In the genomic region with DNA sequence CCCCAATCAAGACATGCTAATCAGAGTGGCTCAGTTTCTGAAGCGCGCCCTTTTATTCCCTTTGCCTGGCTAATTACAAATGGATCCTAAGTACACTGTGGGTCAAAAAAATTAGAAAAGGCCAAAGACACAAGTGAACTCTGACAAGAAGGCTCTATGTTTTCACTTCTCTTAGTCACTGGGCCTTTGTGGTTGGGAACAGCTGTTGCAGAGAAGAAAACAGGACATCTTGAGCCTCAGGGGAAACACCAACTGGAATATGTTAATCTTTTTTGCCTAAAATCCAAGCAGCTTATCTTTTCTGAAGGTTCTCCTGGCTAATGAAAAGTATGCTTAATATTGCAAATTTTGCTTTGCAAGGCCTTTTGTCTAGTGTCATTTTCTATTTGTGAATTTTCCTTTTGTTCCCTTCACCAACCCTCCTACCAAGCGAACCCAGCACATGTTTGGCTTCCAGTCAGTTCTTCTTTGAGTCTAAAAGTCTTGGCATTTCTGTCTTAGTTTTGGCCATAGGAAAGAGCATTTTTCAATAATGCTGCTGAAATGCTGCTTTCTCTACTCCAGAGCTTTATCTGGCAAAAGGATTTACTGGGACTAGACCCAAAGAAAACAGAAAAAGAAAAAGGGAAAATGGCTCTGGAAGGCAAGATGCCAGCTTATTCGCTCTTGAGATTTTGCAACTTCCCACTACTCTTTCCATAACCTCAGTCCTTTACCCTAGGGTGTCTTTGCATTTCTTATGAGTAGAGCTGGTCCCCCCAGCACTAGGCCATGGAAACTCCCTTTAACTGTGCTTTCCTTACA, we compare ENCODE assay signal across 1 cellular context.
TF ChIP-seq lines count a peak whose summit lies in the region.

No MANE protein-coding gene starts in this region.

TF ChIP-seq in HepG2, 621 proteins besides CTCF, POLR2A, EP300 and RAD21 (continued from another document):
- TF ChIP-seq, protein P1, sequence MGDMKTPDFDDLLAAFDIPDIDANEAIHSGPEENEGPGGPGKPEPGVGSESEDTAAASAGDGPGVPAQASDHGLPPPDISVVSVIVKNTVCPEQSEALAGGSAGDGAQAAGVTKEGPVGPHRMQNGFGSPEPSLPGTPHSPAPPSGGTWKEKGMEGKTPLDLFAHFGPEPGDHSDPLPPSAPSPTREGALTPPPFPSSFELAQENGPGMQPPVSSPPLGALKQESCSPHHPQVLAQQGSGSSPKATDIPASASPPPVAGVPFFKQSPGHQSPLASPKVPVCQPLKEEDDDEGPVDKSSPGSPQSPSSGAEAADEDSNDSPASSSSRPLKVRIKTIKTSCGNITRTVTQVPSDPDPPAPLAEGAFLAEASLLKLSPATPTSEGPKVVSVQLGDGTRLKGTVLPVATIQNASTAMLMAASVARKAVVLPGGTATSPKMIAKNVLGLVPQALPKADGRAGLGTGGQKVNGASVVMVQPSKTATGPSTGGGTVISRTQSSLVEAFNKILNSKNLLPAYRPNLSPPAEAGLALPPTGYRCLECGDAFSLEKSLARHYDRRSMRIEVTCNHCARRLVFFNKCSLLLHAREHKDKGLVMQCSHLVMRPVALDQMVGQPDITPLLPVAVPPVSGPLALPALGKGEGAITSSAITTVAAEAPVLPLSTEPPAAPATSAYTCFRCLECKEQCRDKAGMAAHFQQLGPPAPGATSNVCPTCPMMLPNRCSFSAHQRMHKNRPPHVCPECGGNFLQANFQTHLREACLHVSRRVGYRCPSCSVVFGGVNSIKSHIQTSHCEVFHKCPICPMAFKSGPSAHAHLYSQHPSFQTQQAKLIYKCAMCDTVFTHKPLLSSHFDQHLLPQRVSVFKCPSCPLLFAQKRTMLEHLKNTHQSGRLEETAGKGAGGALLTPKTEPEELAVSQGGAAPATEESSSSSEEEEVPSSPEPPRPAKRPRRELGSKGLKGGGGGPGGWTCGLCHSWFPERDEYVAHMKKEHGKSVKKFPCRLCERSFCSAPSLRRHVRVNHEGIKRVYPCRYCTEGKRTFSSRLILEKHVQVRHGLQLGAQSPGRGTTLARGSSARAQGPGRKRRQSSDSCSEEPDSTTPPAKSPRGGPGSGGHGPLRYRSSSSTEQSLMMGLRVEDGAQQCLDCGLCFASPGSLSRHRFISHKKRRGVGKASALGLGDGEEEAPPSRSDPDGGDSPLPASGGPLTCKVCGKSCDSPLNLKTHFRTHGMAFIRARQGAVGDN (CRISPR knock-in tag; IDR thresholded peaks at IDR 0.05), result no peak
- TF ChIP-seq ZNF816 (CRISPR knock-in tag; IDR thresholded peaks at IDR 0.05; ENCODE audit: borderline replicate concordance) (no peak), ARHGAP35 (CRISPR knock-in tag; IDR thresholded peaks at IDR 0.05; ENCODE audit: borderline replicate concordance) (no peak), ZMYM4 (CRISPR knock-in tag; IDR thresholded peaks at IDR 0.05) (no peak), ZNF232 (CRISPR knock-in tag; IDR thresholded peaks at IDR 0.05; ENCODE audit: borderline replicate concordance) (no peak), SATB2 (CRISPR knock-in tag; IDR thresholded peaks at IDR 0.05) (no peak), JARID2 (CRISPR knock-in tag; IDR thresholded peaks at IDR 0.05; ENCODE audit: insufficient replicate concordance) (no peak), FIP1L1 (IDR thresholded peaks at IDR 0.05; ENCODE audit: borderline replicate concordance, insufficient read depth, low read depth, low read length) (no peak), RFX5 (IDR thresholded peaks at IDR 0.05; ENCODE audit: low read depth, low read length) (no peak), FOXA3 (CRISPR knock-in tag; IDR thresholded peaks at IDR 0.05) (no peak), ZNF12 (CRISPR knock-in tag; IDR thresholded peaks at IDR 0.05) (no peak), TRIM24 (CRISPR knock-in tag; IDR thresholded peaks at IDR 0.05) (no peak)
- TF ChIP-seq, protein P2, sequence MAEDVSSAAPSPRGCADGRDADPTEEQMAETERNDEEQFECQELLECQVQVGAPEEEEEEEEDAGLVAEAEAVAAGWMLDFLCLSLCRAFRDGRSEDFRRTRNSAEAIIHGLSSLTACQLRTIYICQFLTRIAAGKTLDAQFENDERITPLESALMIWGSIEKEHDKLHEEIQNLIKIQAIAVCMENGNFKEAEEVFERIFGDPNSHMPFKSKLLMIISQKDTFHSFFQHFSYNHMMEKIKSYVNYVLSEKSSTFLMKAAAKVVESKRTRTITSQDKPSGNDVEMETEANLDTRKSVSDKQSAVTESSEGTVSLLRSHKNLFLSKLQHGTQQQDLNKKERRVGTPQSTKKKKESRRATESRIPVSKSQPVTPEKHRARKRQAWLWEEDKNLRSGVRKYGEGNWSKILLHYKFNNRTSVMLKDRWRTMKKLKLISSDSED (CRISPR knock-in tag; IDR thresholded peaks at IDR 0.05), result no peak
- TF ChIP-seq, protein P3, sequence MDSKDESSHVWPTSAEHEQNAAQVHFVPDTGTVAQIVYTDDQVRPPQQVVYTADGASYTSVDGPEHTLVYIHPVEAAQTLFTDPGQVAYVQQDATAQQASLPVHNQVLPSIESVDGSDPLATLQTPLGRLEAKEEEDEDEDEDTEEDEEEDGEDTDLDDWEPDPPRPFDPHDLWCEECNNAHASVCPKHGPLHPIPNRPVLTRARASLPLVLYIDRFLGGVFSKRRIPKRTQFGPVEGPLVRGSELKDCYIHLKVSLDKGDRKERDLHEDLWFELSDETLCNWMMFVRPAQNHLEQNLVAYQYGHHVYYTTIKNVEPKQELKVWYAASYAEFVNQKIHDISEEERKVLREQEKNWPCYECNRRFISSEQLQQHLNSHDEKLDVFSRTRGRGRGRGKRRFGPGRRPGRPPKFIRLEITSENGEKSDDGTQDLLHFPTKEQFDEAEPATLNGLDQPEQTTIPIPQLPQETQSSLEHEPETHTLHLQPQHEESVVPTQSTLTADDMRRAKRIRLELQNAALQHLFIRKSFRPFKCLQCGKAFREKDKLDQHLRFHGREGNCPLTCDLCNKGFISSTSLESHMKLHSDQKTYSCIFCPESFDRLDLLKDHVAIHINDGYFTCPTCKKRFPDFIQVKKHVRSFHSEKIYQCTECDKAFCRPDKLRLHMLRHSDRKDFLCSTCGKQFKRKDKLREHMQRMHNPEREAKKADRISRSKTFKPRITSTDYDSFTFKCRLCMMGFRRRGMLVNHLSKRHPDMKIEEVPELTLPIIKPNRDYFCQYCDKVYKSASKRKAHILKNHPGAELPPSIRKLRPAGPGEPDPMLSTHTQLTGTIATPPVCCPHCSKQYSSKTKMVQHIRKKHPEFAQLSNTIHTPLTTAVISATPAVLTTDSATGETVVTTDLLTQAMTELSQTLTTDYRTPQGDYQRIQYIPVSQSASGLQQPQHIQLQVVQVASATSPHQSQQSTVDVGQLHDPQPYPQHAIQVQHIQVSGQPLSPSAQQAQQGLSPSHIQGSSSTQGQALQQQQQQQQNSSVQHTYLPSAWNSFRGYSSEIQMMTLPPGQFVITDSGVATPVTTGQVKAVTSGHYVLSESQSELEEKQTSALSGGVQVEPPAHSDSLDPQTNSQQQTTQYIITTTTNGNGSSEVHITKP (CRISPR knock-in tag; IDR thresholded peaks at IDR 0.05; ENCODE audit: low read depth), result no peak
- TF ChIP-seq, protein P4, sequence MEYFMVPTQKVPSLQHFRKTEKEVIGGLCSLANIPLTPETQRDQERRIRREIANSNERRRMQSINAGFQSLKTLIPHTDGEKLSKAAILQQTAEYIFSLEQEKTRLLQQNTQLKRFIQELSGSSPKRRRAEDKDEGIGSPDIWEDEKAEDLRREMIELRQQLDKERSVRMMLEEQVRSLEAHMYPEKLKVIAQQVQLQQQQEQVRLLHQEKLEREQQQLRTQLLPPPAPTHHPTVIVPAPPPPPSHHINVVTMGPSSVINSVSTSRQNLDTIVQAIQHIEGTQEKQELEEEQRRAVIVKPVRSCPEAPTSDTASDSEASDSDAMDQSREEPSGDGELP (IDR thresholded peaks at IDR 0.05; ENCODE audit: borderline replicate concordance, low read depth), result no peak
